In genomic region chr15:96889734-96890480, GRCh38 we compare ENCODE assay signal across 8 cellular contexts.
DNase-seq lines count a peak whose midpoint lies in the region; ATAC-seq, FAIRE-seq and TF ChIP-seq lines count a peak whose summit lies in the region.

No MANE protein-coding gene starts in this region.

- peaks cover 0 to 6% (median 2%) of the 10 kb centered on the region in 4 donors for H3K4me1 ChIP-seq in right lobe of liver
- no peaks in the 10 kb centered on the region for H3K4me1 ChIP-seq in aorta (ENCODE audit: control insufficient read depth in 1 of 2, insufficient read depth in 2 of 2, low read length in 2 of 2)

- no peak for TF ChIP-seq CTCF in right lobe of liver (IDR thresholded peaks at IDR 0.05)

- peak overlapping the region; percentile 21 to 48 (median 45) for H3K4me3 ChIP-seq in right lobe of liver
- H3K4me3 ChIP-seq in aorta (ENCODE audit: low read length in 2 of 2) = peak overlapping the region; percentile 47 to 64

- no peak for ATAC-seq in stimulated activated naive CD8-positive, alpha-beta T cell treated with anti-CD3 and anti-CD28 coated beads, Interleukin-15, Interleukin-2, amounts not matched to agents 100 U/mL and 50 U/mL, for 24 hours
- ATAC-seq in right lobe of liver (peak; percentile 74 to 81 (median 76)), aorta (ENCODE audit: low FRiP score) (no peak), HG02884 (IDR thresholded peaks at IDR 0.05; ENCODE audit: unreplicated experiment) (no peak)

- no peaks in the 10 kb centered on the region for H3K27me3 Mint-ChIP-seq in stimulated activated naive CD8-positive, alpha-beta T cell treated with anti-CD3 and anti-CD28 coated beads, Interleukin-15, Interleukin-2, amounts not matched to agents 100 ng/mL and 50 ng/mL, for 24 hours
- H3K27me3 Mint-ChIP-seq in activated CD4-positive, alpha-beta memory T cell treated with anti-CD3 and anti-CD28 coated beads, Interleukin-2, amount 10 ng/mL, durations not matched to agents 7 days and 5 days = no peaks in the 10 kb centered on the region

- FAIRE-seq in GM19239 (lab: Jason Lieb, UNC) = no peak

- H3K27me3 ChIP-seq in right lobe of liver (no peaks in the 10 kb centered on the region), aorta (ENCODE audit: control insufficient read depth in 1 of 2, insufficient read depth in 2 of 2, low read length in 1 of 2) (no peaks in the 10 kb centered on the region)

- no peak for DNase-seq in stimulated activated naive CD8-positive, alpha-beta T cell treated with anti-CD3 and anti-CD28 coated beads, Interleukin-15, Interleukin-2, amounts not matched to agents 100 U/mL and 50 U/mL, for 24 hours
- DNase-seq in activated CD4-positive, alpha-beta memory T cell treated with anti-CD3 and anti-CD28 coated beads, Interleukin-2, amount 10 ng/mL, durations not matched to agents 7 days and 5 days = no peak
- DNase-seq in right lobe of liver = peak in 1 of 3 donors; percentile 46
- no peak for DNase-seq in aorta
- DNase-seq in GM19239 (ENCODE audit: insufficient read length, low spot score) = no peak
- no peak for DNase-seq in NCI-H69 (lab: John Stamatoyannopoulos, UW)

- POLR2A ChIA-PET in activated CD4-positive, alpha-beta memory T cell treated with anti-CD3 and anti-CD28 coated beads, Interleukin-2, amount 10 ng/mL, durations not matched to agents 7 days and 5 days (lab: Charles Lee) = no interaction called here

- CTCF ChIA-PET in activated CD4-positive, alpha-beta memory T cell treated with anti-CD3 and anti-CD28 coated beads, Interleukin-2, amount 10 ng/mL, durations not matched to agents 7 days and 5 days (lab: Charles Lee) = interaction anchor here (0.7 kb wide), 1 partner anchor 563 kb away, joined by 3 read pairs; no protein-coding TSS in a partner anchor

- no peak for TF ChIP-seq POLR2A in right lobe of liver (IDR thresholded peaks at IDR 0.05)

- H3K9me3 ChIP-seq in right lobe of liver (no peaks in the 10 kb centered on the region), aorta (ENCODE audit: control insufficient read depth, low read length) (no peaks in the 10 kb centered on the region)

- H3K4me1 Mint-ChIP-seq in stimulated activated naive CD8-positive, alpha-beta T cell treated with anti-CD3 and anti-CD28 coated beads, Interleukin-15, Interleukin-2, amounts not matched to agents 100 ng/mL and 50 ng/mL, for 24 hours (ENCODE audit: low read depth) = peaks cover 7% of the 10 kb centered on the region
- peaks cover 12% of the 10 kb centered on the region for H3K4me1 Mint-ChIP-seq in activated CD4-positive, alpha-beta memory T cell treated with anti-CD3 and anti-CD28 coated beads, Interleukin-2, amount 10 ng/mL, durations not matched to agents 7 days and 5 days

- intact Hi-C loops in right lobe of liver (cut with DNase I) (loop anchor here in 1 of 2 donors (10.0 kb wide), 1 partner anchor 535 kb away; no protein-coding TSS in a partner anchor), aorta (cut with DNase I) (loop anchor here in 1 of 2 donors (10.0 kb wide), 1 partner anchor 1635 kb away; no protein-coding TSS in a partner anchor)

- H3K36me3 Mint-ChIP-seq in stimulated activated naive CD8-positive, alpha-beta T cell treated with anti-CD3 and anti-CD28 coated beads, Interleukin-15, Interleukin-2, amounts not matched to agents 100 ng/mL and 50 ng/mL, for 24 hours (ENCODE audit: low read depth) = no peaks in the 10 kb centered on the region
- no peaks in the 10 kb centered on the region for H3K36me3 Mint-ChIP-seq in activated CD4-positive, alpha-beta memory T cell treated with anti-CD3 and anti-CD28 coated beads, Interleukin-2, amount 10 ng/mL, durations not matched to agents 7 days and 5 days (ENCODE audit: low read depth)

- peaks cover 6% of the 10 kb centered on the region for H3K9me3 Mint-ChIP-seq in stimulated activated naive CD8-positive, alpha-beta T cell treated with anti-CD3 and anti-CD28 coated beads, Interleukin-15, Interleukin-2, amounts not matched to agents 100 ng/mL and 50 ng/mL, for 24 hours
- no peaks in the 10 kb centered on the region for H3K9me3 Mint-ChIP-seq in activated CD4-positive, alpha-beta memory T cell treated with anti-CD3 and anti-CD28 coated beads, Interleukin-2, amount 10 ng/mL, durations not matched to agents 7 days and 5 days

- peak overlapping the region; percentile 72 for H3K4me3 Mint-ChIP-seq in stimulated activated naive CD8-positive, alpha-beta T cell treated with anti-CD3 and anti-CD28 coated beads, Interleukin-15, Interleukin-2, amounts not matched to agents 100 ng/mL and 50 ng/mL, for 24 hours
- H3K4me3 Mint-ChIP-seq in activated CD4-positive, alpha-beta memory T cell treated with anti-CD3 and anti-CD28 coated beads, Interleukin-2, amount 10 ng/mL, durations not matched to agents 7 days and 5 days = peak overlapping the region; percentile 63

- peak overlapping the region; percentile 29 to 42 (median 33) for H3K27ac ChIP-seq in right lobe of liver
- no peak overlapping the region for H3K27ac ChIP-seq in aorta (ENCODE audit: low read depth in 1 of 2, low read length in 2 of 2)

- H3K27ac Mint-ChIP-seq in stimulated activated naive CD8-positive, alpha-beta T cell treated with anti-CD3 and anti-CD28 coated beads, Interleukin-15, Interleukin-2, amounts not matched to agents 100 ng/mL and 50 ng/mL, for 24 hours = peak overlapping the region; percentile 26
- H3K27ac Mint-ChIP-seq in activated CD4-positive, alpha-beta memory T cell treated with anti-CD3 and anti-CD28 coated beads, Interleukin-2, amount 10 ng/mL, durations not matched to agents 7 days and 5 days = peak overlapping the region; percentile 1

- WGBS in right lobe of liver (ENCODE audit: insufficient coverage, low coverage, low lambda C conversion rate, missing lambda C conversion rate) = 4% methylated on average over 6 of the region's 6 CpGs
- 25 to 30% methylated on average over 6 of the region's 6 CpGs for WGBS in aorta, 2 donors

- H3K36me3 ChIP-seq in right lobe of liver (no peaks in the 10 kb centered on the region), aorta (ENCODE audit: control insufficient read depth in 1 of 2, insufficient read depth in 2 of 2, low read length in 1 of 2) (no peaks in the 10 kb centered on the region)

Comparison
In these comparisons a context has a peak if more than half of its experiments do, and no peak if none do; other contexts are left out.
1. ATAC-seq: peak in right lobe of liver (4 of 4); none in stimulated activated naive CD8-positive, alpha-beta T cell treated with anti-CD3 and anti-CD28 coated beads, Interleukin-15, Interleukin-2, amounts not matched to agents 100 U/mL and 50 U/mL, for 24 hours (single experiment), aorta (single experiment) and HG02884 (single experiment).
2. H3K27ac ChIP-seq: peak in right lobe of liver (3 of 3); none in aorta (0 of 2).